ENCODE assay signal across 15 cellular contexts in genomic region chrX:134936542-134936941, GRCh38. TPM values are rescaled to one million over a fixed set of nuclear protein-coding genes. Genes with fewer than 3 reads are reported as not detected.
DNase-seq lines count a peak whose midpoint lies in the region; ATAC-seq and TF ChIP-seq lines count a peak whose summit lies in the region.
"Had no signal": no experiment of that assay in that cellular context is flagged by ENCODE, and none has a peak within 500 bp of the region (broad histone marks: within the 10 kb centered on the region; RNA-seq: fewer than 3 reads in every experiment).

No MANE protein-coding gene starts in this region.

- DNase-seq in AG08395 (ENCODE audit: low spot score) (peak; percentile 38), IMR-90 (peak; percentile 77), brain microvascular endothelial cell (peak; percentile 27), kidney tubule cell (ENCODE audit: low spot score) (peak; percentile 77), testis (no peak)
- no peak for DNase-seq in activated CD8-positive, alpha-beta T cell treated with anti-CD3 and anti-CD28 coated beads, Interleukin-2, amount 10 ng/mL, durations not matched to agents 7 days and 5 days
- no peak for DNase-seq in activated CD4-positive, alpha-beta T cell treated with anti-CD3 and anti-CD28 coated beads for 4 hours
- DNase-seq: activated B cell treated with CpG ODN at 0.5 μM for 24 hours; effector memory CD4-positive, alpha-beta T cell; hypothalamus; lower lobe of right lung; NCI-H187 had no signal

- H3K9ac ChIP-seq in IMR-90 (ENCODE audit: low read depth, low read length), result no peak overlapping the region
- H3K9ac ChIP-seq: BLaER1 treated with 17β-estradiol and CSF1 and Interleukin-3, amounts not matched to agents 10 nM and 100 nM had no signal

- BruUV-seq in IMR-90 (replicated peaks; lab: Mats Ljungman, UMichigan), result no TSS peak

- H3K9me3 ChIP-seq in IMR-90 (ENCODE audit: control insufficient read depth, insufficient read depth, low read length) (no peaks in the 10 kb centered on the region), testis (no peaks in the 10 kb centered on the region)
- H3K9me3 ChIP-seq: lower lobe of right lung had no signal

- no peak overlapping the region; the same call in 1 of the 2 replicates for H3K18ac ChIP-seq in IMR-90 (ENCODE audit: low read depth, low read length)

- H3K27ac ChIP-seq in IMR-90 (ENCODE audit: insufficient read depth, low read length) (peak overlapping the region; percentile 33; the same call in 1 of the 2 replicates), brain microvascular endothelial cell (peak overlapping the region; percentile 14), testis (no peak overlapping the region)
- H3K27ac ChIP-seq: BLaER1 treated with 17β-estradiol and CSF1 and Interleukin-3, amounts not matched to agents 10 nM and 100 nM; lower lobe of right lung had no signal

- peaks cover 2% of the 10 kb centered on the region; the same call in 1 of the 2 replicates for H3K4me1 ChIP-seq in IMR-90 (ENCODE audit: control insufficient read depth, insufficient read depth, low read length)
- no peaks in the 10 kb centered on the region for H3K4me1 ChIP-seq in testis
- H3K4me1 ChIP-seq: BLaER1 treated with 17β-estradiol and CSF1 and Interleukin-3, amounts not matched to agents 10 nM and 100 nM; lower lobe of right lung had no signal

- no peak overlapping the region for H2AK9ac ChIP-seq in IMR-90 (replicated peaks; ENCODE audit: low read depth, low read length, poor library complexity)

- no peak overlapping the region for H3K4me2 ChIP-seq in IMR-90 (ENCODE audit: low read depth, low read length)
- H3K4me2 ChIP-seq: BLaER1 treated with 17β-estradiol and CSF1 and Interleukin-3, amounts not matched to agents 10 nM and 100 nM had no signal

- H4K91ac ChIP-seq in IMR-90 (ENCODE audit: insufficient read depth, low read depth, low read length), result no peak overlapping the region

- no peak overlapping the region for H2AFZ ChIP-seq in IMR-90 (replicated peaks; ENCODE audit: low read length, poor library complexity)

- H3K36me3 ChIP-seq in IMR-90 (ENCODE audit: control insufficient read depth, insufficient read depth, low read length) (no peaks in the 10 kb centered on the region), brain microvascular endothelial cell (replicated peaks) (no peaks in the 10 kb centered on the region), testis (ENCODE audit: low read depth, missing control alignments) (no peaks in the 10 kb centered on the region)
- H3K36me3 ChIP-seq: BLaER1 treated with 17β-estradiol and CSF1 and Interleukin-3, amounts not matched to agents 10 nM and 100 nM; lower lobe of right lung had no signal

- no peak overlapping the region for H2BK15ac ChIP-seq in IMR-90 (ENCODE audit: low read depth, low read length)

- H4K20me1 ChIP-seq in IMR-90 (ENCODE audit: insufficient read depth, low read length), result no peaks in the 10 kb centered on the region

- no peaks in the 10 kb centered on the region for H3K36me3 Mint-ChIP-seq in activated CD8-positive, alpha-beta T cell treated with anti-CD3 and anti-CD28 coated beads, Interleukin-2, amount 10 ng/mL, durations not matched to agents 7 days and 5 days (ENCODE audit: low read depth)

- H3K4me3 ChIP-seq in IMR-90 (ENCODE audit: insufficient read depth, low read depth, low read length), result no peak overlapping the region
- no peak overlapping the region for H3K4me3 ChIP-seq in brain microvascular endothelial cell (ENCODE audit: low read depth, low read length)
- H3K4me3 ChIP-seq in testis, result no peak overlapping the region
- H3K4me3 ChIP-seq: BLaER1 treated with 17β-estradiol and CSF1 and Interleukin-3, amounts not matched to agents 10 nM and 100 nM; lower lobe of right lung had no signal

- TF ChIP-seq CTCF in IMR-90 (conservative IDR thresholded peaks at IDR 0.05; ENCODE audit: low read depth, low read length), result no peak
- TF ChIP-seq CTCF in brain microvascular endothelial cell (IDR thresholded peaks at IDR 0.05; ENCODE audit: low read depth, low read length, missing control alignments), result no peak
- no peak for TF ChIP-seq CTCF in testis (IDR thresholded peaks at IDR 0.05)

- H3K4me3 Mint-ChIP-seq in activated CD8-positive, alpha-beta T cell treated with anti-CD3 and anti-CD28 coated beads, Interleukin-2, amount 10 ng/mL, durations not matched to agents 7 days and 5 days, result no peak overlapping the region
- H3K4me3 Mint-ChIP-seq: activated B cell treated with CpG ODN at 0.5 μM for 24 hours had no signal

- H3K27ac Mint-ChIP-seq in activated CD8-positive, alpha-beta T cell treated with anti-CD3 and anti-CD28 coated beads, Interleukin-2, amount 10 ng/mL, durations not matched to agents 7 days and 5 days, result no peak overlapping the region
- H3K27ac Mint-ChIP-seq: activated B cell treated with CpG ODN at 0.5 μM for 24 hours, progenitor cell of endocrine pancreas had no signal

- dilution Hi-C loops in IMR-90 (cut with HindIII; ENCODE audit: low sequenced_read_pairs, unreplicated experiment), result no loop called here

- intact Hi-C loops in IMR-90 (cut with micrococcal nuclease) (no loop called here), testis (cut with DNase I; ENCODE audit: low total_unique reads) (no loop called here)

- H3K56ac ChIP-seq in IMR-90 (ENCODE audit: extremely low read depth, insufficient read depth, low read length), result no peak overlapping the region; the same call in 1 of the 2 replicates

- H3K4ac ChIP-seq in IMR-90 (ENCODE audit: low read depth, low read length), result no peak overlapping the region

- no peak overlapping the region for H2AK5ac ChIP-seq in IMR-90 (ENCODE audit: low read depth, low read length)

- H4K5ac ChIP-seq in IMR-90 (ENCODE audit: low read depth, low read length), result no peak overlapping the region; the same call in 1 of the 2 replicates

- CTCF ChIA-PET in IMR-90 (lab: Yijun Ruan, JAX), result no interaction called here
- CTCF ChIA-PET in activated CD8-positive, alpha-beta T cell treated with anti-CD3 and anti-CD28 coated beads, Interleukin-2, amount 10 ng/mL, durations not matched to agents 7 days and 5 days (lab: Charles Lee), result no interaction called here

- in situ Hi-C loops in IMR-90 (cut with MboI; ENCODE audit: low sequenced_read_pairs) (no loop called here), brain microvascular endothelial cell (cut with HindIII; ENCODE audit: low pct_ligation_motif_present, low sequenced_read_pairs) (no loop called here)

- peak overlapping the region; percentile 87 for H2BK5ac ChIP-seq in IMR-90 (ENCODE audit: low read depth, low read length, poor library complexity, severe bottlenecking)

- no CpG with 5 or more reads among the region's 1 CpG for WGBS in IMR-90 (ENCODE audit: extremely low coverage in 2 of 2, insufficient read length in 1 of 2), 2 experiments
- WGBS in testis, 2 donors, result 32 to 33% methylated on average over 1 of the region's 1 CpG

- H3K27me3 ChIP-seq in IMR-90 (ENCODE audit: control insufficient read depth, insufficient read depth, low read length) (no peaks in the 10 kb centered on the region), brain microvascular endothelial cell (replicated peaks) (no peaks in the 10 kb centered on the region), testis (no peaks in the 10 kb centered on the region)

- POLR2A ChIA-PET in IMR-90 (lab: Charles Lee; ENCODE audit: unreplicated experiment), result no interaction called here
- POLR2A ChIA-PET in activated CD8-positive, alpha-beta T cell treated with anti-CD3 and anti-CD28 coated beads, Interleukin-2, amount 10 ng/mL, durations not matched to agents 7 days and 5 days (lab: Charles Lee), result no interaction called here

- no peaks in the 10 kb centered on the region for H3K9me3 Mint-ChIP-seq in activated CD8-positive, alpha-beta T cell treated with anti-CD3 and anti-CD28 coated beads, Interleukin-2, amount 10 ng/mL, durations not matched to agents 7 days and 5 days (ENCODE audit: insufficient read depth)
- H3K9me3 Mint-ChIP-seq: activated B cell treated with CpG ODN at 0.5 μM for 24 hours had no signal

- no peak overlapping the region; the same call in 1 of the 2 replicates for H2BK120ac ChIP-seq in IMR-90 (ENCODE audit: low read depth, low read length)

- H3K14ac ChIP-seq in IMR-90 (replicated peaks; ENCODE audit: low read depth, low read length), result no peak overlapping the region

- no peak overlapping the region for H3K23ac ChIP-seq in IMR-90 (ENCODE audit: low read depth, low read length)

- ATAC-seq in IMR-90 (ENCODE audit: low read depth) (peak; percentile 63; the same call in 1 of the 2 replicates), GM18505 (IDR thresholded peaks at IDR 0.05; ENCODE audit: unreplicated experiment) (no peak)
- ATAC-seq in activated CD8-positive, alpha-beta T cell treated with anti-CD3 and anti-CD28 coated beads, Interleukin-2, amount 10 ng/mL, durations not matched to agents 7 days and 5 days, result no peak

- TF ChIP-seq POLR2A in IMR-90 (IDR thresholded peaks at IDR 0.05; ENCODE audit: low read depth, low read length), result no peak
- TF ChIP-seq POLR2A in testis (IDR thresholded peaks at IDR 0.05), result no peak
- TF ChIP-seq POLR2A in GM18505 (IDR thresholded peaks at IDR 0.05; ENCODE audit: borderline replicate concordance, extremely low read depth, insufficient read depth, insufficient read length), result no peak

- H4K8ac ChIP-seq in IMR-90 (ENCODE audit: low read depth in 2 of 2, low read length in 2 of 2), result peak overlapping the region; percentile 48 to 85; a peak in 2 of 4 replicates

- TF ChIP-seq RAD21 in IMR-90 (IDR thresholded peaks at IDR 0.05; ENCODE audit: low read length), result no peak

- no peaks in the 10 kb centered on the region for H3K4me1 Mint-ChIP-seq in activated CD8-positive, alpha-beta T cell treated with anti-CD3 and anti-CD28 coated beads, Interleukin-2, amount 10 ng/mL, durations not matched to agents 7 days and 5 days (ENCODE audit: low read depth)
- H3K4me1 Mint-ChIP-seq: activated B cell treated with CpG ODN at 0.5 μM for 24 hours had no signal

- no peak overlapping the region for H2BK20ac ChIP-seq in IMR-90 (ENCODE audit: low read depth, low read length)

- H3K27me3 Mint-ChIP-seq in activated CD8-positive, alpha-beta T cell treated with anti-CD3 and anti-CD28 coated beads, Interleukin-2, amount 10 ng/mL, durations not matched to agents 7 days and 5 days (ENCODE audit: low read depth), result peaks cover 5% of the 10 kb centered on the region
- H3K27me3 Mint-ChIP-seq: progenitor cell of endocrine pancreas had no signal

- no peaks in the 10 kb centered on the region for H3K79me1 ChIP-seq in IMR-90 (ENCODE audit: low read depth in 1 of 2, low read length in 2 of 2)

- H3K9me1 ChIP-seq in IMR-90 (ENCODE audit: insufficient read depth, low read length), result no peaks in the 10 kb centered on the region

RNA-seq across cellular contexts. Expression of gene MOSPD1, which starts 21.5 kb away (rescaled TPM):
- total RNA-seq in IMR-90 (2012; rRNA removed) (25.5 and 50.8 TPM in 2 replicates), testis (10 to 100 TPM; 34.7 to 46.0 TPM)
- polyA plus RNA-seq in IMR-90 (2012; rRNA removed) (11.6 and 16.9 TPM in 2 replicates), testis (ENCODE audit: insufficient read depth, low read depth, low replicate concordance) (26.1 TPM)
- polyA plus RNA-seq in IMR-90 (2012; cell fraction: cytosol; rRNA removed), result 1.5 and 1.8 TPM in 2 replicates
- polyA plus RNA-seq in IMR-90 (2012; cell fraction: nucleus; rRNA removed; ENCODE audit: low replicate concordance), result 0.77 and 17.2 TPM in 2 replicates
- total RNA-seq in activated CD8-positive, alpha-beta T cell treated with anti-CD3 and anti-CD28 coated beads, Interleukin-2, amount 10 ng/mL, durations not matched to agents 7 days and 5 days, result 10 to 100 TPM; 12.3 to 14.5 TPM

RNA-seq across cellular contexts. Expression of gene SMIM10, which starts 54.2 kb away (rescaled TPM):
- total RNA-seq in IMR-90 (2012; rRNA removed) (2.3 and 3.6 TPM in 2 replicates), testis (10 to 100 TPM; 58.4 to 71.7 TPM)
- polyA plus RNA-seq in IMR-90 (2012; rRNA removed) (6.0 and 8.6 TPM in 2 replicates), testis (ENCODE audit: insufficient read depth, low read depth, low replicate concordance) (12.0 TPM)
- 12.0 TPM in 2 replicates for polyA plus RNA-seq in IMR-90 (2012; cell fraction: cytosol; rRNA removed)
- 2.0 and 2.7 TPM in 2 replicates for polyA plus RNA-seq in IMR-90 (2012; cell fraction: nucleus; rRNA removed; ENCODE audit: low replicate concordance)
- total RNA-seq in activated CD8-positive, alpha-beta T cell treated with anti-CD3 and anti-CD28 coated beads, Interleukin-2, amount 10 ng/mL, durations not matched to agents 7 days and 5 days, result under 1 TPM; 0.52 to 0.71 TPM

Comparison
In these comparisons a context has a peak if more than half of its experiments do, and no peak if none do; other contexts are left out.
1. DNase-seq: peak in AG08395 (single experiment), IMR-90 (single experiment), brain microvascular endothelial cell (single experiment) and kidney tubule cell (single experiment); none in testis (single experiment), activated CD8-positive, alpha-beta T cell treated with anti-CD3 and anti-CD28 coated beads, Interleukin-2, amount 10 ng/mL, durations not matched to agents 7 days and 5 days (single experiment) and activated CD4-positive, alpha-beta T cell treated with anti-CD3 and anti-CD28 coated beads for 4 hours (0 of 2).
2. H3K27ac ChIP-seq: peak in IMR-90 (single experiment) and brain microvascular endothelial cell (single experiment); none in testis (0 of 2).
3. RNA of gene SMIM10, which starts 54.2 kb away (total RNA-seq): 58.4 to 71.7 TPM in testis; 2.3 to 3.6 TPM in IMR-90 and 0.52 to 0.71 TPM in activated CD8-positive, alpha-beta T cell treated with anti-CD3 and anti-CD28 coated beads, Interleukin-2, amount 10 ng/mL, durations not matched to agents 7 days and 5 days; every median in the first group is over 10 times any median in the second.